14 cellular contexts compared by ENCODE assay signal in genomic region chr6:144957236-144957937, GRCh38.
"Had no signal": no experiment of that assay in that cellular context is flagged by ENCODE, and none has a peak within 500 bp of the region (broad histone marks: within the 10 kb centered on the region; RNA-seq: fewer than 3 reads in every experiment).

No MANE protein-coding gene starts in this region.

- H3K36me3 ChIP-seq: colonic mucosa, left lung, tibial nerve, vagina had no signal

- H3K9me3 ChIP-seq: colonic mucosa, left lung, tibial nerve, vagina had no signal

- H3K27me3 ChIP-seq: colonic mucosa, left lung, tibial nerve, vagina had no signal

- H3K4me1 ChIP-seq: colonic mucosa, left lung, tibial nerve, vagina had no signal

- H3K27ac ChIP-seq: colonic mucosa, left lung, tibial nerve, vagina had no signal

- ATAC-seq: activated CD4-positive, alpha-beta T cell treated with anti-CD3 and anti-CD28 coated beads for 36 hours; left lung; stimulated activated naive CD8-positive, alpha-beta T cell treated with anti-CD3 and anti-CD28 coated beads, Interleukin-15, Interleukin-2, amounts not matched to agents 100 U/mL and 50 U/mL, for 24 hours; WTC11 had no signal

- DNase-seq: activated CD4-positive, alpha-beta memory T cell treated with anti-CD3 and anti-CD28 coated beads for 36 hours; activated CD4-positive, alpha-beta T cell treated with anti-CD3 and anti-CD28 coated beads for 36 hours; activated naive CD8-positive, alpha-beta T cell treated with anti-CD3 and anti-CD28 coated beads for 36 hours; activated T-cell treated with anti-CD3 and anti-CD28 coated beads for 4 hours; amygdala; colonic mucosa; hypothalamus; left lung; stimulated activated naive CD8-positive, alpha-beta T cell treated with anti-CD3 and anti-CD28 coated beads, Interleukin-15, Interleukin-2, amounts not matched to agents 100 U/mL and 50 U/mL, for 24 hours; substantia nigra had no signal

- FAIRE-seq: keratinocyte had no signal

- H3K4me3 ChIP-seq: colonic mucosa, left lung, tibial nerve, vagina had no signal
